In the genomic region with DNA sequence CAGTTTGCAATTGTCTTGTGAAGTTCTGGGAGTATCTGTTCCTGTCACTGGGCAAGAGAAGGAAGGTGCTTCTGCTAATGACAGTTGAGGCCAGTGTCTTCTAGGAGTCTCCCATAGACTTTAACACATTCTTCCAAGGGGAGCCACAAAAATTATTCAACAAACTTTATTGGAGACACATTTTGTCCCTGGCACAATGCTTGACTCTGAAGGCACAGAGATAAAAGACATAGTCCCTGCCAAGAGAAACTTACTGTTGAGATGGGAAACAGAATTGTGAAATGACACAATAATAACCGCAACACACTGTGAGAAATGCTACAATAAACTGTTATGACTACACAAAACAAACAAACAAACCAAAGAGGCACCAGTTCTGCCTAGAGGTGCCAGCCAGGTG, we compare ENCODE assay signal across 23 cellular contexts.
"Had no signal": no experiment of that assay in that cellular context is flagged by ENCODE, and none has a peak within 500 bp of the region (broad histone marks: within the 10 kb centered on the region; RNA-seq: fewer than 3 reads in every experiment).

No MANE protein-coding gene starts in this region.

- H3K36me3 ChIP-seq: SJSA1 had no signal

- DNase-seq: activated CD4-positive, alpha-beta memory T cell treated with anti-CD3 and anti-CD28 coated beads for 36 hours; activated CD4-positive, alpha-beta T cell treated with anti-CD3 and anti-CD28 coated beads for 4 hours; activated CD8-positive, alpha-beta memory T cell treated with anti-CD3 and anti-CD28 coated beads, Interleukin-2, amount 50 U/mL, for 4 hours; activated gamma-delta T cell treated with Interleukin-2 at 50 U/mL for 16 hours; activated naive CD4-positive, alpha-beta T cell treated with anti-CD3 and anti-CD28 coated beads, Interleukin-2, amount 10 ng/mL, durations not matched to agents 7 days and 5 days; activated naive CD8-positive, alpha-beta T cell treated with anti-CD3 and anti-CD28 coated beads for 36 hours; activated T-cell treated with anti-CD3 and anti-CD28 coated beads, Interleukin-2, amount 50 U/mL, for 72 hours; caudate nucleus; Karpas-422; NCI-H1105 treated with DMSO at 0.1 percent for 48 hours; NCI-H1436 treated with DMSO at 0.1 percent for 48 hours; NCI-H187; NCI-H2081 treated with DMSO at 0.1 percent for 48 hours; NCI-H446; NCI-H524; SHP77; SW 1271 had no signal

- ATAC-seq: activated CD4-positive, CD25-positive, alpha-beta regulatory T cell treated with anti-CD3 and anti-CD28 coated beads, Interleukin-2, amount 50 U/mL, for 24 hours; activated T-cell treated with anti-CD3 and anti-CD28 coated beads, Interleukin-2, amount 50 U/mL, for 72 hours; SK-N-SH treated with all-trans-retinoic acid at 6 μM for 48 hours had no signal

- FAIRE-seq: RCC 7860 had no signal

- H3K9me3 Mint-ChIP-seq: activated CD4-positive, alpha-beta memory T cell treated with anti-CD3 and anti-CD28 coated beads for 36 hours; activated naive CD4-positive, alpha-beta T cell treated with anti-CD3 and anti-CD28 coated beads, Interleukin-2, amount 10 ng/mL, durations not matched to agents 7 days and 5 days; activated naive CD8-positive, alpha-beta T cell treated with anti-CD3 and anti-CD28 coated beads for 36 hours; activated T-cell treated with anti-CD3 and anti-CD28 coated beads, Interleukin-2, amount 50 U/mL, for 72 hours; activated T-helper 2 cell treated with anti-CD3 and anti-CD28 coated beads, Interferon-gamma antibody, Interleukin-2, Interleukin-4, amounts not matched to agents 10 μg/mL and 5 μg/mL and 100 μg/mL, durations not matched to agents 14 hours and 24 hours and 36 hours; T-helper 2 cell treated with Interferon-gamma antibody and Interleukin-4, amounts not matched to agents 5 μg/mL and 100 μg/mL, for 36 hours had no signal

- H3K9me3 ChIP-seq: SJSA1 had no signal

- H3K27ac ChIP-seq: SJSA1 had no signal

- H3K27ac Mint-ChIP-seq: activated CD4-positive, alpha-beta memory T cell treated with anti-CD3 and anti-CD28 coated beads for 36 hours; activated naive CD4-positive, alpha-beta T cell treated with anti-CD3 and anti-CD28 coated beads, Interleukin-2, amount 10 ng/mL, durations not matched to agents 7 days and 5 days; activated naive CD8-positive, alpha-beta T cell treated with anti-CD3 and anti-CD28 coated beads for 36 hours; activated T-cell treated with anti-CD3 and anti-CD28 coated beads, Interleukin-2, amount 50 U/mL, for 72 hours; activated T-helper 2 cell treated with anti-CD3 and anti-CD28 coated beads, Interferon-gamma antibody, Interleukin-2, Interleukin-4, amounts not matched to agents 10 μg/mL and 5 μg/mL and 100 μg/mL, durations not matched to agents 14 hours and 24 hours and 36 hours; T-helper 2 cell treated with Interferon-gamma antibody and Interleukin-4, amounts not matched to agents 5 μg/mL and 100 μg/mL, for 36 hours had no signal

- H3K27me3 ChIP-seq: SJSA1 had no signal

- H3K4me3 Mint-ChIP-seq: activated CD4-positive, alpha-beta memory T cell treated with anti-CD3 and anti-CD28 coated beads for 36 hours; activated naive CD4-positive, alpha-beta T cell treated with anti-CD3 and anti-CD28 coated beads, Interleukin-2, amount 10 ng/mL, durations not matched to agents 7 days and 5 days; activated naive CD8-positive, alpha-beta T cell treated with anti-CD3 and anti-CD28 coated beads for 36 hours; activated T-cell treated with anti-CD3 and anti-CD28 coated beads, Interleukin-2, amount 50 U/mL, for 72 hours; T-helper 2 cell treated with Interferon-gamma antibody and Interleukin-4, amounts not matched to agents 5 μg/mL and 100 μg/mL, for 36 hours had no signal

- H3K36me3 Mint-ChIP-seq: activated CD4-positive, alpha-beta memory T cell treated with anti-CD3 and anti-CD28 coated beads for 36 hours; activated naive CD4-positive, alpha-beta T cell treated with anti-CD3 and anti-CD28 coated beads, Interleukin-2, amount 10 ng/mL, durations not matched to agents 7 days and 5 days; activated naive CD8-positive, alpha-beta T cell treated with anti-CD3 and anti-CD28 coated beads for 36 hours had no signal

- H3K4me3 ChIP-seq: SJSA1 had no signal

- H3K4me1 Mint-ChIP-seq: activated naive CD4-positive, alpha-beta T cell treated with anti-CD3 and anti-CD28 coated beads, Interleukin-2, amount 10 ng/mL, durations not matched to agents 7 days and 5 days; activated naive CD8-positive, alpha-beta T cell treated with anti-CD3 and anti-CD28 coated beads for 36 hours had no signal
